ENCODE assay signal across 11 cellular contexts in the genomic region with DNA sequence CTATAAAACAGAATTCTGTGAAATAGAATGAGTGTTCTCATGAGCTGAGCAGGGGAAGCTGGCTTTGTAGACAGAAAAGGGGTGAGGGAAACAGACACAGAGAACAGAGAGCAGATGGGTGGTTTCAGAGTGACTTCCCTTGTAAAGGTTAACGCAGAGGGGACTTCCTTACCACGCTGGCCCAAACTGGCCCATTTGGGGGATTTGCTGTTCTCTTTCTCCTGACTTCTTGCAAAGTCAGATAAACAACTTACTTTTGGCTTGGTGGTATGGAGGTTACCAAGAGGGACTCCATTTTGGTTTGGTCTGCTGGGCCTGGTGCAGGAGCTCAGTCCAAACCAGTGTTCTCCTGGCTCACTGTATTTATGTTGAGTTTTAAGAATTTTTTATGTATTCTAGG. TPM values are rescaled to one million over a fixed set of nuclear protein-coding genes. Genes with fewer than 3 reads are reported as not detected.
A peak's percentile ranks its signal among the peaks of the same experiment; 100 is the strongest.
DNase-seq lines count a peak whose midpoint lies in the region; ATAC-seq and TF ChIP-seq lines count a peak whose summit lies in the region.
"Had no signal": no experiment of that assay in that cellular context is flagged by ENCODE, and none has a peak within 500 bp of the region (broad histone marks: within the 10 kb centered on the region; RNA-seq: fewer than 3 reads in every experiment).

No MANE protein-coding gene starts in this region.

- peaks cover 33% of the 10 kb centered on the region for H3K4me1 Mint-ChIP-seq in activated B cell treated with CpG ODN at 0.5 μM for 24 hours

- H3K27me3 ChIP-seq in left lung = no peaks in the 10 kb centered on the region
- H3K27me3 ChIP-seq: colonic mucosa, neural progenitor cell had no signal

- intact Hi-C loops in activated B cell treated with CpG ODN at 0.5 μM for 24 hours (cut with micrococcal nuclease) (loop anchor here (2.0 kb wide), 1 partner anchor 48 kb away; a partner anchor contains a TSS), left lung (cut with DNase I) (no loop called here)

- H3K4me3 ChIP-seq in left lung = no peak overlapping the region
- H3K4me3 ChIP-seq: colonic mucosa, neural progenitor cell had no signal

- H3K9me3 ChIP-seq in left lung = no peaks in the 10 kb centered on the region
- H3K9me3 ChIP-seq: colonic mucosa had no signal

- peak; percentile 79 to 89 for ATAC-seq in activated CD4-positive, CD25-positive, alpha-beta regulatory T cell treated with anti-CD3 and anti-CD28 coated beads, Interleukin-2, amount 50 U/mL, for 24 hours
- ATAC-seq in HG02759 (IDR thresholded peaks at IDR 0.05; ENCODE audit: unreplicated experiment) (peak; percentile 86), activated B cell treated with CpG ODN at 0.5 μM for 24 hours (ENCODE audit: low read depth) (peak; percentile 81), left lung (no peak)

- peak overlapping the region; percentile 79 for H3K27ac Mint-ChIP-seq in activated B cell treated with CpG ODN at 0.5 μM for 24 hours
- H3K27ac Mint-ChIP-seq: neural progenitor cell had no signal

- peaks cover 0 to 38% of the 10 kb centered on the region in 2 donors for H3K36me3 ChIP-seq in left lung
- H3K36me3 ChIP-seq: neural progenitor cell had no signal

- peak overlapping the region in 1 of 2 donors; percentile 33 for H3K27ac ChIP-seq in left lung
- H3K27ac ChIP-seq: colonic mucosa, neural progenitor cell had no signal

- peaks cover 9 to 59% of the 10 kb centered on the region in 2 donors for H3K4me1 ChIP-seq in left lung
- H3K4me1 ChIP-seq: colonic mucosa had no signal

- CTCF ChIA-PET in activated B cell treated with CpG ODN at 0.5 μM for 24 hours (lab: Charles Lee) = interaction anchor here (1.4 kb wide), 1 partner anchor 101 kb away, joined by 5 read pairs; no protein-coding TSS in a partner anchor

- peaks cover 39% of the 10 kb centered on the region for H3K36me3 Mint-ChIP-seq in activated B cell treated with CpG ODN at 0.5 μM for 24 hours (ENCODE audit: low read depth)

- H3K27me3 Mint-ChIP-seq in activated B cell treated with CpG ODN at 0.5 μM for 24 hours = no peaks in the 10 kb centered on the region

- TF ChIP-seq CTCF in activated B cell treated with CpG ODN at 0.5 μM for 24 hours (IDR thresholded peaks at IDR 0.05) (no peak), left lung (IDR thresholded peaks at IDR 0.05) (no peak)

- H3K9me3 Mint-ChIP-seq in activated B cell treated with CpG ODN at 0.5 μM for 24 hours = no peaks in the 10 kb centered on the region
- H3K9me3 Mint-ChIP-seq: neural progenitor cell had no signal

- DNase-seq in activated CD4-positive, CD25-positive, alpha-beta regulatory T cell (lab: John Stamatoyannopoulos, UW) = no peak
- DNase-seq in activated B cell treated with CpG ODN at 0.5 μM for 24 hours (no peak), mesenteric fat pad (ENCODE audit: low spot score) (no peak), left lung (no peak), cerebellar cortex (ENCODE audit: low spot score) (no peak)
- DNase-seq in stimulated activated CD4-positive, alpha-beta T cell treated with anti-CD3 and anti-CD28 coated beads, Interleukin-1b, Interleukin-23, amount 100 ng/mL, for 48 hours = peak; percentile 28
- DNase-seq: 8988T, colonic mucosa had no signal

- POLR2A ChIA-PET in activated B cell treated with CpG ODN at 0.5 μM for 24 hours (lab: Charles Lee) = interaction anchor here (0.7 to 2.9 kb wide), 9 partner anchors 23 to 769 kb away, joined by 3 to 29 read pairs (median 4); a partner anchor contains a TSS

- peak overlapping the region; percentile 66 for H3K4me3 Mint-ChIP-seq in activated B cell treated with CpG ODN at 0.5 μM for 24 hours
- H3K4me3 Mint-ChIP-seq: neural progenitor cell had no signal

RNA-seq across cellular contexts. Expression of a gene that starts 48.4 kb away (rescaled TPM):
- total RNA-seq in activated B cell treated with CpG ODN at 0.5 μM for 24 hours = 60.7 and 79.6 TPM in 2 replicates
- 192 TPM for total RNA-seq in mesenteric fat pad
- total RNA-seq in left lung = 100 to 1,000 TPM in 1 of 2 donors, 10 to 100 TPM in 1; 84.7 to 151 TPM
